10 cellular contexts compared by ENCODE assay signal in genomic region chr2:20604957-20605381, GRCh38. TPM values are rescaled to one million over a fixed set of nuclear protein-coding genes. Genes with fewer than 3 reads are reported as not detected.
DNase-seq lines count a peak whose midpoint lies in the region; ATAC-seq and TF ChIP-seq lines count a peak whose summit lies in the region.
"Had no signal": no experiment of that assay in that cellular context is flagged by ENCODE, and none has a peak within 500 bp of the region (broad histone marks: within the 10 kb centered on the region; RNA-seq: fewer than 3 reads in every experiment).

No MANE protein-coding gene starts in this region.

- no peak for TF ChIP-seq CTCF in lower lobe of right lung (IDR thresholded peaks at IDR 0.05)
- TF ChIP-seq CTCF in foreskin keratinocyte (conservative IDR thresholded peaks at IDR 0.05): no peak

- DNase-seq in NCI-H2171 (lab: John Stamatoyannopoulos, UW): peak; percentile 9
- DNase-seq in dedifferentiated amniotic fluid mesenchymal stem cell (ENCODE audit: extremely low spot score): peak; percentile 66
- no peak for DNase-seq in lower lobe of right lung
- DNase-seq in NCI-H1436 (lab: John Stamatoyannopoulos, UW): no peak
- DNase-seq in SKM-1 treated with dmso at 0.1 percent for 144 hours (lab: John Stamatoyannopoulos, UW; ENCODE audit: unreplicated experiment): no peak
- no peak for DNase-seq in foreskin keratinocyte
- DNase-seq: Kasumi-1 had no signal

- peaks cover 37% of the 10 kb centered on the region for H3K4me1 ChIP-seq in lower lobe of right lung
- H3K4me1 ChIP-seq in stomach smooth muscle (ENCODE audit: control insufficient read depth, insufficient read depth, low read length): peaks cover 37% of the 10 kb centered on the region
- H3K4me1 ChIP-seq in foreskin keratinocyte: peaks cover 3% of the 10 kb centered on the region

- peak overlapping the region; percentile 36 to 45 for H3K9ac ChIP-seq in stomach smooth muscle (ENCODE audit: low read length in 2 of 2)

- ATAC-seq in lower lobe of right lung (peak in 1 of 2 donors; percentile 31), foreskin keratinocyte (no peak), GM18870 (IDR thresholded peaks at IDR 0.05; ENCODE audit: unreplicated experiment) (no peak)
- ATAC-seq: Panc1 had no signal

- no peaks in the 10 kb centered on the region for H3K36me3 ChIP-seq in lower lobe of right lung
- no peaks in the 10 kb centered on the region for H3K36me3 ChIP-seq in stomach smooth muscle (ENCODE audit: control insufficient read depth in 2 of 2, insufficient read depth in 2 of 2, low read length in 2 of 2)

- intact Hi-C loops in lower lobe of right lung (cut with DNase I): no loop called here

- no peak overlapping the region for H3K4me3 ChIP-seq in lower lobe of right lung
- peak overlapping the region; percentile 29 for H3K4me3 ChIP-seq in stomach smooth muscle (ENCODE audit: low read length in 2 of 2)

- no peaks in the 10 kb centered on the region for H3K27me3 ChIP-seq in lower lobe of right lung (ENCODE audit: low read depth)
- H3K27me3 ChIP-seq in stomach smooth muscle (ENCODE audit: control insufficient read depth in 1 of 2, insufficient read depth in 2 of 2, low read length in 2 of 2): no peaks in the 10 kb centered on the region
- H3K27me3 ChIP-seq in foreskin keratinocyte: no peaks in the 10 kb centered on the region

- H3K9me3 ChIP-seq in lower lobe of right lung (no peaks in the 10 kb centered on the region), stomach smooth muscle (ENCODE audit: control insufficient read depth in 2 of 2, low read length in 2 of 2) (no peaks in the 10 kb centered on the region)

- H3K27ac ChIP-seq in lower lobe of right lung: peak overlapping the region; percentile 61
- H3K27ac ChIP-seq in stomach smooth muscle (ENCODE audit: low read length): peak overlapping the region; percentile 76
- H3K27ac ChIP-seq in foreskin keratinocyte: no peak overlapping the region

RNA-seq across cellular contexts. Expression of gene HS1BP3, which starts 45.9 kb away (rescaled TPM):
- total RNA-seq in lower lobe of right lung: 39.9 TPM
- total RNA-seq in foreskin keratinocyte: 21.0 and 23.8 TPM in 2 replicates
- 21.8 and 23.1 TPM in 2 replicates for polyA plus RNA-seq in foreskin keratinocyte

Comparison
In these comparisons a context has a peak if more than half of its experiments do, and no peak if none do; other contexts are left out.
1. DNase-seq: peak in NCI-H2171 (single experiment) and dedifferentiated amniotic fluid mesenchymal stem cell (single experiment); none in lower lobe of right lung (single experiment), NCI-H1436 (single experiment), SKM-1 treated with dmso at 0.1 percent for 144 hours (single experiment) and foreskin keratinocyte (0 of 2).